Comparison of ENCODE assay signal across 1 cellular context in genomic region chr14:103292426-103293374, GRCh38.
TF ChIP-seq lines count a peak whose summit lies in the region.

No MANE protein-coding gene starts in this region.

TF ChIP-seq in H1, 55 proteins besides CTCF, POLR2A, EP300 and RAD21 (continued from another document):
- TF ChIP-seq USF2 (IDR thresholded peaks at IDR 0.05; ENCODE audit: low read length): no peak
- TF ChIP-seq ZNF274 (IDR thresholded peaks at IDR 0.05; ENCODE audit: borderline replicate concordance, extremely low read depth, low read length): no peak
- TF ChIP-seq KDM4A (IDR thresholded peaks at IDR 0.05; ENCODE audit: low read depth, low read length, severe bottlenecking): no peak
- 0 out of 2 replicates have a peak, but pooled peaks have one; percentile 16 for TF ChIP-seq CHD2 (IDR thresholded peaks at IDR 0.05; ENCODE audit: low read length)
- TF ChIP-seq YY1 (IDR thresholded peaks at IDR 0.05; ENCODE audit: low read depth, low read length): peak; percentile 45; the same call in 1 of the 2 replicates
TF ChIP-seq in H1: peak in this region for 3.
